11 cellular contexts compared by ENCODE assay signal in genomic region chr12:49557917-49558215, GRCh38. TPM values are rescaled to one million over a fixed set of nuclear protein-coding genes. Genes with fewer than 3 reads are reported as not detected.
A peak's percentile ranks its signal among the peaks of the same experiment; 100 is the strongest.
DNase-seq lines count a peak whose midpoint lies in the region; ATAC-seq, FAIRE-seq and TF ChIP-seq lines count a peak whose summit lies in the region.
"Had no signal": no experiment of that assay in that cellular context is flagged by ENCODE, and none has a peak within 500 bp of the region (broad histone marks: within the 10 kb centered on the region; RNA-seq: fewer than 3 reads in every experiment).

No MANE protein-coding gene starts in this region.

- no peak overlapping the region for H3K9ac ChIP-seq in HCT116 (ENCODE audit: low read length)
- no peak overlapping the region for H3K9ac ChIP-seq in kidney (ENCODE audit: low read length in 2 of 2)

- CTCF ChIA-PET in BJ (lab: Yijun Ruan, JAX) = interaction anchor here (1.1 to 1.2 kb wide), 3 partner anchors 22 to 226 kb away, joined by 3 to 6 read pairs (median 5); no protein-coding TSS in a partner anchor
- CTCF ChIA-PET in HCT116 (lab: Charles Lee) = interaction anchor here (1.3 to 2.1 kb wide), 2 partner anchors 199 to 226 kb away, joined by 4 to 8 read pairs; no protein-coding TSS in a partner anchor
- CTCF ChIA-PET in CD8-positive, alpha-beta T cell (lab: Charles Lee) = interaction anchor here (0.8 to 1.4 kb wide), 6 partner anchors 9 to 199 kb away, joined by 3 to 5 read pairs (median 3); no protein-coding TSS in a partner anchor

- H3K27ac ChIP-seq in HCT116 (ENCODE audit: low read depth, low read length) (no peak overlapping the region; the same call in 1 of the 2 replicates), WERI-Rb-1 (no peak overlapping the region), kidney (ENCODE audit: low read depth in 2 of 2, low read length in 2 of 2) (no peak overlapping the region)
- H3K27ac ChIP-seq in CD8-positive, alpha-beta T cell (ENCODE audit: low read depth, low read length) = no peak overlapping the region

- H3K4me1 Mint-ChIP-seq in CD8-positive, alpha-beta T cell (ENCODE audit: low read depth) = peaks cover 19% of the 10 kb centered on the region

- no peaks in the 10 kb centered on the region for H3K27me3 Mint-ChIP-seq in CD8-positive, alpha-beta T cell (ENCODE audit: low read depth)

- H3K4me1 ChIP-seq in HCT116 (ENCODE audit: control insufficient read depth in 1 of 2, insufficient read depth in 2 of 2, low read length in 2 of 2) (peaks cover 0 to 5% of the 10 kb centered on the region in 2 experiments; a peak in 2 of 4 replicates), kidney (ENCODE audit: control insufficient read depth in 1 of 2, insufficient read depth in 1 of 2, low read depth in 1 of 2, low read length in 2 of 2) (peaks cover 14 to 15% of the 10 kb centered on the region in 2 donors)
- no peaks in the 10 kb centered on the region for H3K4me1 ChIP-seq in CD8-positive, alpha-beta T cell (ENCODE audit: insufficient read depth, low read length)

- no peaks in the 10 kb centered on the region for H3K79me2 ChIP-seq in HCT116 (ENCODE audit: insufficient read depth, low read length)

- no peaks in the 10 kb centered on the region for H3K27me3 ChIP-seq in BJ (ENCODE audit: control insufficient read depth, insufficient read depth, low read length)
- no peaks in the 10 kb centered on the region for H3K27me3 ChIP-seq in HCT116 (ENCODE audit: insufficient read depth, low read length)
- H3K27me3 ChIP-seq in WERI-Rb-1 (ENCODE audit: insufficient read depth, low read depth, severe bottlenecking) = no peaks in the 10 kb centered on the region
- H3K27me3 ChIP-seq in CD8-positive, alpha-beta T cell (ENCODE audit: insufficient read depth, low read length) = no peaks in the 10 kb centered on the region

- ATAC-seq in HCT116 (peak; percentile 56), GM18868 (IDR thresholded peaks at IDR 0.05; ENCODE audit: unreplicated experiment) (no peak), GM21526 (IDR thresholded peaks at IDR 0.05; ENCODE audit: low FRiP score, unreplicated experiment) (no peak)
- ATAC-seq in CD8-positive, alpha-beta T cell = no peak
- ATAC-seq: sciatic nerve had no signal

- FAIRE-seq in kidney (lab: Jason Lieb, UNC) = no peak

- POLR2A ChIA-PET in BJ (lab: Charles Lee) (no interaction called here), HCT116 (lab: Charles Lee) (no interaction called here)
- POLR2A ChIA-PET in CD8-positive, alpha-beta T cell (lab: Charles Lee) = no interaction called here

- H4K20me1 ChIP-seq in HCT116 (ENCODE audit: insufficient read depth) = no peaks in the 10 kb centered on the region

- intact Hi-C loops in HCT116 (cut with micrococcal nuclease) (no loop called here), kidney (cut with DNase I) (no loop called here)
- intact Hi-C loops in CD8-positive, alpha-beta T cell (cut with DNase I, micrococcal nuclease) = no loop called here

- no TSS peak for BruUV-seq in HCT116 (replicated peaks; lab: Mats Ljungman, UMichigan)

- H3K36me3 ChIP-seq in BJ (ENCODE audit: control insufficient read depth, insufficient read depth, low read length) (peaks cover 34% of the 10 kb centered on the region), HCT116 (ENCODE audit: control insufficient read depth in 1 of 2, insufficient read depth in 2 of 2, low read length in 2 of 2) (peaks cover 10 to 35% of the 10 kb centered on the region in 2 experiments), WERI-Rb-1 (peaks cover 67% of the 10 kb centered on the region), kidney (ENCODE audit: control insufficient read depth in 1 of 2, insufficient read depth in 2 of 2, low read length in 2 of 2) (peaks cover 33 to 39% of the 10 kb centered on the region in 2 donors)
- H3K36me3 ChIP-seq in CD8-positive, alpha-beta T cell (ENCODE audit: insufficient read depth, low read length) = peaks cover 34% of the 10 kb centered on the region

- H3K4me3 Mint-ChIP-seq in CD8-positive, alpha-beta T cell = no peak overlapping the region
- H3K4me3 Mint-ChIP-seq: T-helper 1 cell treated with Interleukin-12 subunit alpha and Interleukin-12 subunit beta and Interleukin-4 antibody, amounts not matched to agents 30 μg/mL and 1 μg/mL, for 36 hours had no signal

- H3K9me3 Mint-ChIP-seq in CD8-positive, alpha-beta T cell = no peaks in the 10 kb centered on the region
- H3K9me3 Mint-ChIP-seq: T-helper 1 cell treated with Interleukin-12 subunit alpha and Interleukin-12 subunit beta and Interleukin-4 antibody, amounts not matched to agents 30 μg/mL and 1 μg/mL, for 36 hours had no signal

- no peaks in the 10 kb centered on the region for H3K9me3 ChIP-seq in HCT116 (ENCODE audit: control insufficient read depth in 1 of 2, insufficient read depth in 1 of 2, low read depth in 1 of 2, low read length in 2 of 2)
- no peaks in the 10 kb centered on the region for H3K9me3 ChIP-seq in WERI-Rb-1 (ENCODE audit: severe bottlenecking)
- no peaks in the 10 kb centered on the region for H3K9me3 ChIP-seq in kidney (ENCODE audit: control insufficient read depth in 1 of 2, low read length in 2 of 2)
- no peaks in the 10 kb centered on the region for H3K9me3 ChIP-seq in CD8-positive, alpha-beta T cell (ENCODE audit: low read length)

- H3K9me2 ChIP-seq in HCT116 (ENCODE audit: insufficient read depth) = no peaks in the 10 kb centered on the region

- no peak overlapping the region for H3K27ac Mint-ChIP-seq in CD8-positive, alpha-beta T cell
- H3K27ac Mint-ChIP-seq: T-helper 1 cell treated with Interleukin-12 subunit alpha and Interleukin-12 subunit beta and Interleukin-4 antibody, amounts not matched to agents 30 μg/mL and 1 μg/mL, for 36 hours had no signal

- TF ChIP-seq CTCF in BJ (IDR thresholded peaks at IDR 0.05; ENCODE audit: insufficient read depth, low read depth, low read length) (peak; percentile 19), HCT116 (IDR thresholded peaks at IDR 0.05 in 2 of 3, conservative IDR thresholded peaks at IDR 0.05 in 1 of 3; ENCODE audit: borderline replicate concordance in 1 of 3, insufficient read depth in 1 of 3, low read depth in 2 of 3, low read length in 2 of 3) (peak; percentile 19 to 41 (median 34); a peak in 4 of 6 replicates), WERI-Rb-1 (IDR thresholded peaks at IDR 0.05; ENCODE audit: low read depth, low read length) (peak; percentile 39; the same call in 1 of the 2 replicates), kidney (IDR thresholded peaks at IDR 0.05; ENCODE audit: borderline replicate concordance, extremely low read depth, insufficient read depth) (peak; percentile 14)
- no peak for TF ChIP-seq CTCF in CD8-positive, alpha-beta T cell (IDR thresholded peaks at IDR 0.05)

- no peak overlapping the region for H2AFZ ChIP-seq in HCT116 (ENCODE audit: low read depth, low read length, poor library complexity, severe bottlenecking)

- no peak overlapping the region for H3K4me2 ChIP-seq in HCT116 (ENCODE audit: low read length)

- RAD21 ChIA-PET in HCT116 (lab: Charles Lee; ENCODE audit: low non-redundant PET in 1 of 2, low total read pairs in 2 of 2, uncharacterized antibody in 2 of 2, unreplicated experiment in 2 of 2) = interaction anchor here in 1 of 2 experiments (1.2 kb wide), 1 partner anchor 199 kb away, joined by 3 read pairs; no protein-coding TSS in a partner anchor

- TF ChIP-seq RAD21 in HCT116 (IDR thresholded peaks at IDR 0.05; ENCODE audit: low read depth) = no peak

- peaks cover 60% of the 10 kb centered on the region for H3K36me3 Mint-ChIP-seq in CD8-positive, alpha-beta T cell

- H3K4me3 ChIP-seq in BJ (ENCODE audit: low read depth, low read length) (no peak overlapping the region), HCT116 (replicated peaks in 1 of 2; ENCODE audit: low read depth in 1 of 2, low read length in 2 of 2) (no peak overlapping the region), WERI-Rb-1 (ENCODE audit: low read depth, low read length) (no peak overlapping the region), kidney (ENCODE audit: low read length in 2 of 2) (no peak overlapping the region)
- no peak overlapping the region for H3K4me3 ChIP-seq in CD8-positive, alpha-beta T cell (ENCODE audit: low read depth, low read length)

- DNase-seq in BJ (ENCODE audit: low read depth) (no peak), HCT116 (ENCODE audit: low read depth, low spot score) (no peak), WERI-Rb-1 (no peak), kidney (peak; percentile 53)
- no peak for DNase-seq in CD8-positive, alpha-beta T cell
- DNase-seq: central memory CD4-positive, alpha-beta T cell; Kasumi-1 had no signal

- no peak for TF ChIP-seq POLR2A in HCT116 (IDR thresholded peaks at IDR 0.05; ENCODE audit: borderline replicate concordance, extremely low read depth, insufficient read depth, insufficient read length)

TF ChIP-seq in HCT116, 20 proteins besides CTCF, POLR2A, EP300 and RAD21:
- no peak for TF ChIP-seq EZH2 (IDR thresholded peaks at IDR 0.05)
- no peak for TF ChIP-seq EZH2phosphoT487 (IDR thresholded peaks at IDR 0.05; ENCODE audit: borderline replicate concordance)

RNA-seq across cellular contexts. Expression of gene MCRS1, which starts 10.1 kb away (rescaled TPM):
- 58.6 and 96.0 TPM in 2 replicates for polyA plus RNA-seq in BJ (2011; rRNA removed)
- 46.6 and 83.1 TPM in 2 replicates for polyA minus RNA-seq in BJ (2011; rRNA and poly(A)+ RNA removed)
- 91.9 TPM for total RNA-seq in HCT116 (2021; ENCODE audit: unreplicated experiment)
- polyA plus RNA-seq in HCT116 (2012) = 72.1 and 82.4 TPM in 2 replicates
- total RNA-seq in kidney = 66.8 TPM
- polyA plus RNA-seq in kidney (ENCODE audit: insufficient read depth, low read depth, low replicate concordance) = 60.4 TPM
- total RNA-seq in CD8-positive, alpha-beta T cell = 10 to 100 TPM; 63.7 to 70.9 TPM

RNA-seq across cellular contexts. Expression of gene KCNH3, which starts 19.0 kb away (rescaled TPM):
- polyA plus RNA-seq in BJ (2011; rRNA removed) = 0.01 and 0.02 TPM in 2 replicates
- not detected in 2 replicates for polyA minus RNA-seq in BJ (2011; rRNA and poly(A)+ RNA removed)
- total RNA-seq in HCT116 (2021; ENCODE audit: unreplicated experiment) = 35.3 TPM
- 20.4 and 22.5 TPM in 2 replicates for polyA plus RNA-seq in HCT116 (2012)
- 2.8 TPM for total RNA-seq in kidney
- 1.4 TPM for polyA plus RNA-seq in kidney (ENCODE audit: insufficient read depth, low read depth, low replicate concordance)
- 1 to 10 TPM; 3.1 to 3.5 TPM for total RNA-seq in CD8-positive, alpha-beta T cell

RNA-seq across cellular contexts. Expression of gene FAM186B, which starts 47.6 kb away (rescaled TPM):
- polyA plus RNA-seq in BJ (2011; rRNA removed) = 0.11 and 0.12 TPM in 2 replicates
- 0.28 TPM in 1 of 2 replicates, not detected in the other for polyA minus RNA-seq in BJ (2011; rRNA and poly(A)+ RNA removed)
- total RNA-seq in HCT116 (2021; ENCODE audit: unreplicated experiment) = 0.42 TPM
- 0.43 and 0.44 TPM in 2 replicates for polyA plus RNA-seq in HCT116 (2012)
- total RNA-seq in kidney = 0.85 TPM
- 0.34 TPM for polyA plus RNA-seq in kidney (ENCODE audit: insufficient read depth, low read depth, low replicate concordance)
- total RNA-seq in CD8-positive, alpha-beta T cell = 1 to 10 TPM in 1 of 2 experiments, under 1 TPM in 1; 0.50 to 1.0 TPM
